ENCODE assay signal across 10 cellular contexts in genomic region chr1:72745413-72745812, GRCh38.
"Had no signal": no experiment of that assay in that cellular context is flagged by ENCODE, and none has a peak within 500 bp of the region (broad histone marks: within the 10 kb centered on the region; RNA-seq: fewer than 3 reads in every experiment).

No MANE protein-coding gene starts in this region.

- H3K36me3 ChIP-seq: WERI-Rb-1 had no signal

- ATAC-seq: activated CD4-positive, alpha-beta T cell treated with anti-CD3 and anti-CD28 coated beads for 36 hours; activated CD4-positive, CD25-positive, alpha-beta regulatory T cell treated with anti-CD3 and anti-CD28 coated beads, Interleukin-2, amount 50 U/mL, for 24 hours; activated CD8-positive, alpha-beta memory T cell treated with anti-CD3 and anti-CD28 coated beads, Interleukin-2, amount 10 ng/mL, durations not matched to agents 7 days and 5 days; activated CD8-positive, alpha-beta T cell treated with anti-CD3 and anti-CD28 coated beads for 36 hours; activated CD8-positive, alpha-beta T cell treated with anti-CD3 and anti-CD28 coated beads, Interleukin-2, amount 10 ng/mL, durations not matched to agents 7 days and 5 days; T-cell; T-helper 17 cell; WTC11 had no signal

- H3K27ac ChIP-seq: VCaP, WERI-Rb-1 had no signal
